In genomic region chr17:81393684-81394376, GRCh38 we compare ENCODE assay signal across 8 cellular contexts. TPM values are rescaled to one million over a fixed set of nuclear protein-coding genes. Genes with fewer than 3 reads are reported as not detected.
DNase-seq lines count a peak whose midpoint lies in the region; ATAC-seq and TF ChIP-seq lines count a peak whose summit lies in the region.

No MANE protein-coding gene starts in this region.

- H3K36me3 ChIP-seq in BLaER1 treated with 17β-estradiol and CSF1 and Interleukin-3, amounts not matched to agents 10 nM and 100 nM: no peaks in the 10 kb centered on the region

- CTCF ChIA-PET in activated CD8-positive, alpha-beta T cell treated with anti-CD3 and anti-CD28 coated beads for 36 hours (lab: Charles Lee): no interaction called here

- peak overlapping the region; percentile 31 for H3K4me3 Mint-ChIP-seq in activated CD8-positive, alpha-beta T cell treated with anti-CD3 and anti-CD28 coated beads for 36 hours

- POLR2A ChIA-PET in activated CD8-positive, alpha-beta T cell treated with anti-CD3 and anti-CD28 coated beads for 36 hours (lab: Charles Lee): no interaction called here

- peaks cover 4 to 71% (median 54%) of the 10 kb centered on the region in 11 experiments; a peak in 20 of 22 replicates for H4K20me1 ChIP-seq in BLaER1 treated with 17β-estradiol and CSF1 and Interleukin-3, amounts not matched to agents 10 nM and 100 nM

- H3K4me1 Mint-ChIP-seq in activated CD8-positive, alpha-beta T cell treated with anti-CD3 and anti-CD28 coated beads for 36 hours (ENCODE audit: low read depth): peaks cover 19% of the 10 kb centered on the region

- H3K4me2 ChIP-seq in BLaER1 treated with 17β-estradiol and CSF1 and Interleukin-3, amounts not matched to agents 10 nM and 100 nM: peak overlapping the region; percentile 95 to 100 (median 98)

- H3K9ac ChIP-seq in BLaER1 treated with 17β-estradiol and CSF1 and Interleukin-3, amounts not matched to agents 10 nM and 100 nM: peak overlapping the region; percentile 86 to 95 (median 92)

- peaks cover 16 to 46% (median 37%) of the 10 kb centered on the region in 11 experiments for H3K27me3 ChIP-seq in BLaER1 treated with 17β-estradiol and CSF1 and Interleukin-3, amounts not matched to agents 10 nM and 100 nM

- H3K36me3 Mint-ChIP-seq in activated CD8-positive, alpha-beta T cell treated with anti-CD3 and anti-CD28 coated beads for 36 hours (ENCODE audit: low read depth): no peaks in the 10 kb centered on the region

- no peak for TF ChIP-seq CTCF in activated CD8-positive, alpha-beta T cell treated with anti-CD3 and anti-CD28 coated beads for 36 hours (IDR thresholded peaks at IDR 0.05)

- ATAC-seq in activated CD8-positive, alpha-beta T cell treated with anti-CD3 and anti-CD28 coated beads for 36 hours: peak; percentile 29
- peak; percentile 71 for ATAC-seq in esophagus mucosa
- no peak for ATAC-seq in HG02759 (IDR thresholded peaks at IDR 0.05; ENCODE audit: unreplicated experiment)

- peak overlapping the region; percentile 81 to 96 (median 90) for H3K27ac ChIP-seq in BLaER1 treated with 17β-estradiol and CSF1 and Interleukin-3, amounts not matched to agents 10 nM and 100 nM

- DNase-seq in HCEC 1CT (peak; percentile 99), NCI-H446 treated with DMSO at 0.1 percent for 48 hours (lab: John Stamatoyannopoulos, UW) (peak; percentile 99), middle frontal gyrus (ENCODE audit: extremely low spot score, low spot score) (peak; percentile 100)
- peak; percentile 86 for DNase-seq in activated CD8-positive, alpha-beta T cell treated with anti-CD3 and anti-CD28 coated beads for 36 hours
- DNase-seq in stimulated activated CD8-positive, alpha-beta memory T cell treated with anti-CD3 and anti-CD28 coated beads, Interleukin-4, amount 100 ng/mL, for 48 hours: peak; percentile 95

- H3K27me3 Mint-ChIP-seq in activated CD8-positive, alpha-beta T cell treated with anti-CD3 and anti-CD28 coated beads for 36 hours: peaks cover 57% of the 10 kb centered on the region

- H3K4me1 ChIP-seq in BLaER1 treated with 17β-estradiol and CSF1 and Interleukin-3, amounts not matched to agents 10 nM and 100 nM: peaks cover 47 to 64% (median 54%) of the 10 kb centered on the region in 10 experiments

- H3K9me3 Mint-ChIP-seq in activated CD8-positive, alpha-beta T cell treated with anti-CD3 and anti-CD28 coated beads for 36 hours: no peaks in the 10 kb centered on the region

- no peak overlapping the region for H3K27ac Mint-ChIP-seq in activated CD8-positive, alpha-beta T cell treated with anti-CD3 and anti-CD28 coated beads for 36 hours

- H3K9me3 ChIP-seq in BLaER1 treated with 17β-estradiol and CSF1 and Interleukin-3, amounts not matched to agents 10 nM and 100 nM (replicated peaks in 1 of 11): no peaks in the 10 kb centered on the region

- intact Hi-C loops in activated CD8-positive, alpha-beta T cell treated with anti-CD3 and anti-CD28 coated beads for 36 hours (cut with micrococcal nuclease): no loop called here

- peak overlapping the region; percentile 72 to 96 (median 78) for H3K4me3 ChIP-seq in BLaER1 treated with 17β-estradiol and CSF1 and Interleukin-3, amounts not matched to agents 10 nM and 100 nM

RNA-seq across cellular contexts. Expression of gene BAHCC1, which starts 1.4 kb away (rescaled TPM):
- total RNA-seq in activated CD8-positive, alpha-beta T cell treated with anti-CD3 and anti-CD28 coated beads for 36 hours: under 1 TPM; 0.40 to 0.65 TPM
- total RNA-seq in esophagus mucosa: 4.2 TPM
